In the genomic region with DNA sequence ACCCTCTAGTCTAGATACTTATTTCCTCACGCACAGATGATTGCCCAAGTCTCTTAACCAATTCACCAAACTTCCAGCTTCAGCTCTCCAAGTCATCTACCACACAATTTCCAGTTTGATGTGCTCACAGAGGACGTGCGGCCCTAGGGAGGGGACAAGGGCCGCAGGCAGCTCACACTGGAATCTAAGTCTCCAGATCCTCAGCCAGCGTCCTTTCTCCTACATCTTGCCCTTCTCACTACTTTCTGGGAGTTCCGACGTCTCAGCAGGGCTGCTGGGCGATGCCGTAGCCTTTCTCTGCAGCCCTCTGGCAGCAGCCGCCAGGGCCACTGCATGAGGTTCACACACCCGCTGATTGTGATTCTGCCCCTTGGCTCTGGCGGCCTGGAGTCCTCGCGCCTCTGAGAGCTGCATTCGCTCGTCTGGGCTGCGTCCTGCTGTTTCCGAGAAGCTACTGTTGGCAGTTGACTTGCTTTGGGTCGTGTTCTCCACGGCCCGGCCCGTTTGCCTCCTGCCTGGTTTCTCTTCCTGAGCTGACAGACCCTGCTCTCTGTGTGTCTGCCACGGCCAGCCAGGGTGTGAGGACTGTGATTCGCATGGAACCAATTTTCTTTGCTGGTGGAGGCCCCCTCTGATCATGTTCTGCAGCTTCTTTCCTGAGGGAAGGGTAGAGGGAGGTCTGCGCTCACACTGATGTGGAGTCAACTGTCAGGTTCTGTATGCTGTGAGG, we compare ENCODE assay signal across 14 cellular contexts. TPM values are rescaled to one million over a fixed set of nuclear protein-coding genes. Genes with fewer than 3 reads are reported as not detected.
DNase-seq lines count a peak whose midpoint lies in the region; ATAC-seq and TF ChIP-seq lines count a peak whose summit lies in the region.
"Had no signal": no experiment of that assay in that cellular context is flagged by ENCODE, and none has a peak within 500 bp of the region (broad histone marks: within the 10 kb centered on the region; RNA-seq: fewer than 3 reads in every experiment).

No MANE protein-coding gene starts in this region.

- H3K4me3 ChIP-seq in adipocyte (ENCODE audit: low read length) = no peak overlapping the region
- H3K4me3 ChIP-seq in lower lobe of right lung = no peak overlapping the region

- peak overlapping the region; percentile 26 for H3K27ac ChIP-seq in lower lobe of right lung

- no peaks in the 10 kb centered on the region for H3K27me3 Mint-ChIP-seq in natural killer cell treated with Interleukin-12 subunit alpha and Interleukin-12 subunit beta and Interleukin-15 and Interleukin-18, amount 100 ng/mL, for 72 hours
- no peaks in the 10 kb centered on the region for H3K27me3 Mint-ChIP-seq in natural killer cell (ENCODE audit: low read depth in 2 of 2)

- no peak for ATAC-seq in natural killer cell treated with Interleukin-12 subunit alpha and Interleukin-12 subunit beta and Interleukin-15 and Interleukin-18, amount 100 ng/mL, for 72 hours
- no peak for ATAC-seq in natural killer cell
- ATAC-seq in lower lobe of right lung = peak; percentile 57 to 68
- ATAC-seq in GM21515 (IDR thresholded peaks at IDR 0.05; ENCODE audit: unreplicated experiment) = no peak

- H3K4me1 ChIP-seq in adipocyte (ENCODE audit: control insufficient read depth, insufficient read depth, low read length) (peaks cover 38% of the 10 kb centered on the region), lower lobe of right lung (peaks cover 16% of the 10 kb centered on the region)

- no peak for TF ChIP-seq CTCF in natural killer cell (IDR thresholded peaks at IDR 0.05)
- TF ChIP-seq CTCF in lower lobe of right lung (IDR thresholded peaks at IDR 0.05) = no peak

- peaks cover 11 to 20% of the 10 kb centered on the region in 2 donors for H3K4me1 Mint-ChIP-seq in natural killer cell treated with Interleukin-12 subunit alpha and Interleukin-12 subunit beta and Interleukin-15 and Interleukin-18, amount 100 ng/mL, for 72 hours (ENCODE audit: low read depth in 2 of 2)
- H3K4me1 Mint-ChIP-seq in natural killer cell = peaks cover 11 to 15% of the 10 kb centered on the region in 2 donors

- peak overlapping the region; percentile 71 for H3K9ac ChIP-seq in adipocyte (ENCODE audit: low read length)

- DNase-seq in natural killer cell treated with Interleukin-12 subunit alpha and Interleukin-12 subunit beta and Interleukin-15 and Interleukin-18, amount 100 ng/mL, for 72 hours (ENCODE audit: low spot score) = no peak
- DNase-seq in natural killer cell (no peak), adipocyte (ENCODE audit: low read depth) (no peak), lower lobe of right lung (peak; percentile 49), KG1 (lab: John Stamatoyannopoulos, UW) (no peak), DMS 273 (lab: John Stamatoyannopoulos, UW; ENCODE audit: unreplicated experiment) (no peak)
- no peak for DNase-seq in activated effector memory CD4-positive, alpha-beta T cell treated with Interleukin-2 at 50 U/mL for 16 hours
- DNase-seq: activated CD4-positive, alpha-beta T cell treated with anti-CD3 and anti-CD28 coated beads for 48 hours; activated naive CD4-positive, alpha-beta T cell; cortex of kidney; NCI-H510A treated with DMSO at 0.1 percent for 48 hours; SHP77 treated with DMSO at 0.1 percent for 48 hours; stimulated activated CD4-positive, alpha-beta T cell treated with anti-CD3 and anti-CD28 coated beads, Interleukin-15, amount 100 ng/mL, for 24 hours had no signal

- H3K36me3 ChIP-seq in adipocyte (ENCODE audit: control insufficient read depth, insufficient read depth, low read length, severe bottlenecking) (no peaks in the 10 kb centered on the region), lower lobe of right lung (no peaks in the 10 kb centered on the region)

- H3K27me3 ChIP-seq in adipocyte (replicated peaks; ENCODE audit: control insufficient read depth, insufficient read depth, low read length) = no peaks in the 10 kb centered on the region
- H3K27me3 ChIP-seq in lower lobe of right lung (ENCODE audit: low read depth) = no peaks in the 10 kb centered on the region

- H3K36me3 Mint-ChIP-seq in natural killer cell treated with Interleukin-12 subunit alpha and Interleukin-12 subunit beta and Interleukin-15 and Interleukin-18, amount 100 ng/mL, for 72 hours = no peaks in the 10 kb centered on the region
- H3K36me3 Mint-ChIP-seq in natural killer cell = no peaks in the 10 kb centered on the region

- peak overlapping the region; percentile 57 to 98 for H3K27ac Mint-ChIP-seq in natural killer cell treated with Interleukin-12 subunit alpha and Interleukin-12 subunit beta and Interleukin-15 and Interleukin-18, amount 100 ng/mL, for 72 hours
- no peak overlapping the region for H3K27ac Mint-ChIP-seq in natural killer cell

- H3K9me3 ChIP-seq in adipocyte (ENCODE audit: control insufficient read depth, low read length) = no peaks in the 10 kb centered on the region
- no peaks in the 10 kb centered on the region for H3K9me3 ChIP-seq in lower lobe of right lung

- H3K9me3 Mint-ChIP-seq in natural killer cell treated with Interleukin-12 subunit alpha and Interleukin-12 subunit beta and Interleukin-15 and Interleukin-18, amount 100 ng/mL, for 72 hours = no peaks in the 10 kb centered on the region
- H3K9me3 Mint-ChIP-seq in natural killer cell = no peaks in the 10 kb centered on the region

- peak overlapping the region; percentile 32 for H3K4me3 Mint-ChIP-seq in natural killer cell treated with Interleukin-12 subunit alpha and Interleukin-12 subunit beta and Interleukin-15 and Interleukin-18, amount 100 ng/mL, for 72 hours
- no peak overlapping the region for H3K4me3 Mint-ChIP-seq in natural killer cell

- intact Hi-C loops in natural killer cell (cut with micrococcal nuclease) (no loop called here), lower lobe of right lung (cut with DNase I) (no loop called here)

RNA-seq across cellular contexts. Expression of a gene that starts 14.1 kb away (rescaled TPM):
- total RNA-seq in natural killer cell treated with Interleukin-12 subunit alpha and Interleukin-12 subunit beta and Interleukin-15 and Interleukin-18, amount 100 ng/mL, for 72 hours = 10 to 100 TPM; 35.8 to 42.3 TPM
- total RNA-seq in natural killer cell = 100 to 1,000 TPM in 1 of 3 donors, 10 to 100 TPM in 2; 67.8 to 105 (median 71.1) TPM
- 21.7 TPM for total RNA-seq in lower lobe of right lung

Comparison
In these comparisons a context has a peak if more than half of its experiments do, and no peak if none do; other contexts are left out.
1. H3K27ac Mint-ChIP-seq: peak in natural killer cell treated with Interleukin-12 subunit alpha and Interleukin-12 subunit beta and Interleukin-15 and Interleukin-18, amount 100 ng/mL, for 72 hours (2 of 2); none in natural killer cell (0 of 2).
2. ATAC-seq: peak in lower lobe of right lung (2 of 2); none in natural killer cell treated with Interleukin-12 subunit alpha and Interleukin-12 subunit beta and Interleukin-15 and Interleukin-18, amount 100 ng/mL, for 72 hours (0 of 2), natural killer cell (0 of 3) and GM21515 (single experiment).